In the genomic region with DNA sequence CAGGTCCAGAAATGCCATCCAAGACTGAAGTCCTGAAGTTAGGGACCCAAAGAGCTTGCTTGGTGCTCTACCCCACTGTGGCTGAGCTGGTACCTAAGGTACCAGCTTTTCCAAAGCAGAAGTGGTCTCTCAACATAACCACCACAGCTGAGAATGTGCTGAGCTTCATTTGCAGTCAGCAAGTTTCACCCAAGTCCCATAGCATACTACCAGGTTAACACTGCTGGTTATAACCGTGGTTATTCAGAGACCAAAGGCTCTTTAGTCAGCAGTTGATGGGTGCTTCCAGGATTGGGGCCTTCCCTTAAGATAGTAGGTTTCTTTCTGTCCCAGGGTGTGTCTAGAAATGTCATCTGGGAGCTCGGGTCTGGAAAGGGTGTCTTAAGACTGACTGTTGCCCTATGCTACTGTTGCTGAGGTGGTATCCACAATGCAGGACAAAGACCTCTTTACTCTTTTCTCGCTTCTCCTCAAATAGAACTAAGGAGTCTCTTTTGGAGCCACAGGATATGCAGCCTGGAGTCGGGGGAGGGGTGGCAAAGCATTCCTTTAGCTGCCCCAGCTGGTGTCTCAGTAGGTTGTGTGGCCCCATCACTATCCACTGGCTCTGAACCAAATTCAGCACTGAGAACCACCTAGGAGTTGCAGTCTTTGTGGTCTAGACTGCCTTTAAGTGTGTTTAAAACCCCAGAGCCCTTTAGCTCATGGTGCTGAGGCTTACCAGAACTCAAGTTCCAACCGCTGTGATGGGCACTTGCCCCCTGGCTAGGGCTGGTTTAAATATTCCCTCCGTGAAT, we compare ENCODE assay signal across 2 cellular contexts.
TF ChIP-seq lines count a peak whose summit lies in the region.

No MANE protein-coding gene starts in this region.

TF ChIP-seq in GM23338, 12 proteins besides CTCF, POLR2A, EP300 and RAD21:
- TF ChIP-seq EZH2phosphoT487 (IDR thresholded peaks at IDR 0.05; ENCODE audit: unreplicated experiment) (no peak), EZH2 (IDR thresholded peaks at IDR 0.05; ENCODE audit: low read depth, unreplicated experiment) (no peak)

TF ChIP-seq in H1, 55 proteins besides CTCF, POLR2A, EP300 and RAD21 (continued from another document):
- TF ChIP-seq TEAD4 (IDR thresholded peaks at IDR 0.05; ENCODE audit: low read depth, low read length), result no peak
- TF ChIP-seq ASH2L (IDR thresholded peaks at IDR 0.05; ENCODE audit: low read length), result no peak
- TF ChIP-seq, protein P1, sequence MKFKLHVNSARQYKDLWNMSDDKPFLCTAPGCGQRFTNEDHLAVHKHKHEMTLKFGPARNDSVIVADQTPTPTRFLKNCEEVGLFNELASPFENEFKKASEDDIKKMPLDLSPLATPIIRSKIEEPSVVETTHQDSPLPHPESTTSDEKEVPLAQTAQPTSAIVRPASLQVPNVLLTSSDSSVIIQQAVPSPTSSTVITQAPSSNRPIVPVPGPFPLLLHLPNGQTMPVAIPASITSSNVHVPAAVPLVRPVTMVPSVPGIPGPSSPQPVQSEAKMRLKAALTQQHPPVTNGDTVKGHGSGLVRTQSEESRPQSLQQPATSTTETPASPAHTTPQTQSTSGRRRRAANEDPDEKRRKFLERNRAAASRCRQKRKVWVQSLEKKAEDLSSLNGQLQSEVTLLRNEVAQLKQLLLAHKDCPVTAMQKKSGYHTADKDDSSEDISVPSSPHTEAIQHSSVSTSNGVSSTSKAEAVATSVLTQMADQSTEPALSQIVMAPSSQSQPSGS (IDR thresholded peaks at IDR 0.05; ENCODE audit: low read length), result no peak
- no peak for TF ChIP-seq GTF2F1 (IDR thresholded peaks at IDR 0.05; ENCODE audit: borderline replicate concordance, low read depth, low read length)
- TF ChIP-seq TAF1 (IDR thresholded peaks at IDR 0.05; ENCODE audit: low read depth, low read length), result no peak
- no peak for TF ChIP-seq RFX5 (IDR thresholded peaks at IDR 0.05; ENCODE audit: borderline replicate concordance, low read depth, low read length)
- TF ChIP-seq, protein P2, sequence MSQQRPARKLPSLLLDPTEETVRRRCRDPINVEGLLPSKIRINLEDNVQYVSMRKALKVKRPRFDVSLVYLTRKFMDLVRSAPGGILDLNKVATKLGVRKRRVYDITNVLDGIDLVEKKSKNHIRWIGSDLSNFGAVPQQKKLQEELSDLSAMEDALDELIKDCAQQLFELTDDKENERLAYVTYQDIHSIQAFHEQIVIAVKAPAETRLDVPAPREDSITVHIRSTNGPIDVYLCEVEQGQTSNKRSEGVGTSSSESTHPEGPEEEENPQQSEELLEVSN (IDR thresholded peaks at IDR 0.05), result no peak
- no peak for TF ChIP-seq KDM4A (IDR thresholded peaks at IDR 0.05; ENCODE audit: low read depth, low read length, severe bottlenecking)
- TF ChIP-seq CBX8 (IDR thresholded peaks at IDR 0.05; ENCODE audit: borderline replicate concordance, low read depth, low read length), result no peak
- TF ChIP-seq JUND (IDR thresholded peaks at IDR 0.05; ENCODE audit: low read length), result no peak
